In genomic region chr17:40005527-40005926, GRCh38 we compare ENCODE assay signal across 30 cellular contexts. TPM values are rescaled to one million over a fixed set of nuclear protein-coding genes. Genes with fewer than 3 reads are reported as not detected.
"Had no signal": no experiment of that assay in that cellular context is flagged by ENCODE, and none has a peak within 500 bp of the region (broad histone marks: within the 10 kb centered on the region; RNA-seq: fewer than 3 reads in every experiment).

No MANE protein-coding gene starts in this region.

- FAIRE-seq: urothelium cell line had no signal

- H3K27me3 ChIP-seq: stomach, suprapubic skin, testis, thyroid gland, tibial artery, tibial nerve, transverse colon, upper lobe of left lung, upper lobe of right lung, uterus, vagina had no signal

- ATAC-seq: stimulated activated effector memory CD8-positive, alpha-beta T cell treated with anti-CD3 and anti-CD28 coated beads, Interleukin-12 subunit alpha, Interleukin-12 subunit beta, amount 100 ng/mL, for 72 hours; stimulated activated memory B cell treated with anti-CD40 and anti-IgM and Interleukin-4, amounts not matched to agents 10 μg/mL and 1 μg/mL and 100 μg/mL, for 72 hours; stimulated activated naive B cell treated with anti-CD40 and anti-IgM and Interleukin-4, amounts not matched to agents 10 μg/mL and 1 μg/mL and 100 μg/mL, for 72 hours; stimulated activated naive CD8-positive, alpha-beta T cell treated with anti-CD3 and anti-CD28 coated beads, Interleukin-15, amount 100 ng/mL, for 72 hours; stimulated activated naive CD8-positive, alpha-beta T cell treated with anti-CD3 and anti-CD28 coated beads, Interleukin-15, Interleukin-2, amounts not matched to agents 100 U/mL and 50 U/mL, for 24 hours; upper lobe of right lung had no signal

- H3K4me3 ChIP-seq: stomach, suprapubic skin, testis, thoracic aorta, thyroid gland, tibial artery, tibial nerve, transverse colon, upper lobe of left lung, upper lobe of right lung, uterus, vagina had no signal

- H3K4me1 ChIP-seq: stomach, testis, thyroid gland, tibial artery, tibial nerve, transverse colon, upper lobe of left lung, upper lobe of right lung, uterus, vagina had no signal

- H3K27ac ChIP-seq: stomach, suprapubic skin, testis, thoracic aorta, thyroid gland, tibial artery, tibial nerve, transverse colon, upper lobe of left lung, upper lobe of right lung, uterus, vagina had no signal

- H3K36me3 ChIP-seq: stomach, suprapubic skin, thoracic aorta, thyroid gland, tibial artery, tibial nerve, transverse colon, upper lobe of left lung, upper lobe of right lung, uterus, vagina had no signal

- H3K9me3 ChIP-seq: stomach, suprapubic skin, testis, thoracic aorta, thyroid gland, tibial artery, tibial nerve, transverse colon, upper lobe of left lung, upper lobe of right lung, uterus, vagina had no signal

- DNase-seq: stimulated activated CD4-positive, alpha-beta T cell treated with anti-CD3 and anti-CD28 coated beads, Interleukin-2, amount 100 ng/mL, for 48 hours; stimulated activated CD4-positive, alpha-beta T cell treated with anti-CD3 and anti-CD28 coated beads, Interleukin-4, amount 100 ng/mL, for 1 hour; stimulated activated CD4-positive, alpha-beta T cell treated with anti-CD3 and anti-CD28 coated beads, Interleukin-4, amount 100 ng/mL, for 24 hours; stimulated activated CD4-positive, alpha-beta T cell treated with anti-CD3 and anti-CD28 coated beads, Interleukin-4, amount 100 ng/mL, for 4 hours; stimulated activated CD8-positive, alpha-beta memory T cell treated with anti-CD3 and anti-CD28 coated beads, Interleukin-4, amount 100 ng/mL, for 48 hours; stimulated activated naive B cell treated with anti-CD40 and anti-IgM and Interleukin-4, amounts not matched to agents 10 μg/mL and 1 μg/mL and 100 μg/mL, for 72 hours; stimulated activated naive CD4-positive, alpha-beta T cell; stimulated activated naive CD4-positive, alpha-beta T cell treated with Interleukin-2 at 50 U/mL for 16 hours; stimulated activated naive CD8-positive, alpha-beta T cell treated with anti-CD3 and anti-CD28 coated beads, Interleukin-15, amount 100 ng/mL, for 72 hours; stimulated activated naive CD8-positive, alpha-beta T cell treated with anti-CD3 and anti-CD28 coated beads, Interleukin-15, Interleukin-2, amounts not matched to agents 100 U/mL and 50 U/mL, for 24 hours; stomach; substantia nigra; testis; thyroid gland; tibial artery; transverse colon; trophoblast cell; upper lobe of left lung; upper lobe of right lung; uterus had no signal

RNA-seq across cellular contexts. Expression of gene CSF3, which starts 9.7 kb away (rescaled TPM):
- total RNA-seq: subcutaneous adipose tissue, temporal lobe, thyroid gland, urinary bladder had no signal

RNA-seq across cellular contexts. Expression of gene GSDMA, which starts 42.7 kb away (rescaled TPM):
- total RNA-seq: stomach, thyroid gland had no signal
